9 cellular contexts compared by ENCODE assay signal in the genomic region with DNA sequence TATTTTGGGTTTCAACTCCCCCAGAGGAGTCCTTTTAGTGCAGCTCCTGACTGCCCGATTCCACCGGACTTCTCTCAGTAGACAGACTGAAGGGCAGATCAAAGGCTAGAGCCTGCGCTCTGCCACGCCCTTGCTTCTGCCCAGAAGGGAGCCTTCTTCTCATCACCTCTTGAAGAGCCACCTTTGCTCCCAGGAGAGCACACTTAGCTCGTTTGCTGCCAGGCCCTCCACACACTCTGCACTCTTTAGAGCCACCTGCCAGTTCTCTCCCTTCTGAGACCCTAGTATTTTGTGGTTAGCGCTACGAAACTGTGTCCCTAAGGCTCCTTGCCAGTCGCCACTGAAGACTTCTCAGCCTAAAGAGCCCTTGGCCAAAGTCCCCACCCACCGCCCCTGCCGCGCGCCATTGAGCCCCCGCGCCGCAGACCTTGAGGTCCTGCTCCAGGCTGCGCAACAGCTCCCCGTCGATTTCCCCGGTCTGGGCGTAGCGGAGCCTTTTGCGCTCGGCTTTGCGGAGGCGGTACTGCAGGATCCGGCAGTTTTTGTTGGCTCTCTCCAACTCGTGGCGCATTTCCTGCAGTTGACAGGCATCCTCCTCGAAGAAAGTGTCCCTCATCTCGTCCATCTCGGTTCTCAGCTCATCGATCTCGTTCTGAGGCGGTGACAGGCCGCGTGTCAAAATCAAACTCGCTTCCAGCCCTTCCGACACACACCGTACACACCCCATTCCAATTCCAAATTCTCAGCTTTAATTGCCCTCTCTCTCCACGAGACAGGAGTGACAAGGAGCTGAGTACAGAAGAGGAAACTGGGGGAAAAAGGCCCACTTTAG. TPM values are rescaled to one million over a fixed set of nuclear protein-coding genes. Genes with fewer than 3 reads are reported as not detected.
DNase-seq lines count a peak whose midpoint lies in the region; ATAC-seq, FAIRE-seq and TF ChIP-seq lines count a peak whose summit lies in the region.
"Had no signal": no experiment of that assay in that cellular context is flagged by ENCODE, and none has a peak within 500 bp of the region (broad histone marks: within the 10 kb centered on the region; RNA-seq: fewer than 3 reads in every experiment).

No MANE protein-coding gene starts in this region.

- H3K9ac ChIP-seq in NT2/D1 (ENCODE audit: insufficient read length, low read depth): peak overlapping the region; percentile 64

- TF ChIP-seq EP300 in sigmoid colon (IDR thresholded peaks at IDR 0.05): no peak

- DNase-seq in CD8-positive, alpha-beta T cell: peak in 3 of 7 experiments; percentile 25 to 49 (median 30)
- DNase-seq in NT2/D1 (ENCODE audit: low read depth, low spot score): peak; percentile 38
- DNase-seq in anterior cingulate cortex (lab: John Stamatoyannopoulos, UW): peak in 56 of 58 donors; percentile 7 to 78 (median 51)
- no peak for DNase-seq in iPS DF 6.9 (ENCODE audit: low read depth, low spot score)
- DNase-seq in sigmoid colon: no peak
- DNase-seq in HuH-7 (ENCODE audit: low spot score): no peak
- no peak for DNase-seq in GM12891 (ENCODE audit: insufficient read length, low spot score)
- no peak for DNase-seq in SIG-M5 (lab: John Stamatoyannopoulos, UW)

- no CpG with 5 or more reads among the region's 40 CpGs for WGBS in iPS DF 6.9 (ENCODE audit: insufficient coverage, insufficient read length)
- 5 to 8% methylated on average over 40 of the region's 40 CpGs for WGBS in sigmoid colon, 2 donors

- intact Hi-C loops in CD8-positive, alpha-beta T cell (cut with DNase I, micrococcal nuclease): loop anchor here (5.0 to 10.0 kb wide), 4 partner anchors 172 to 1172 kb away; a partner anchor contains a TSS
- intact Hi-C loops in sigmoid colon (cut with DNase I): no loop called here

- peak; percentile 30 for ATAC-seq in CD8-positive, alpha-beta T cell

- CTCF ChIA-PET in CD8-positive, alpha-beta T cell (lab: Charles Lee): interaction anchor here (0.6 to 2.5 kb wide), 2 partner anchors 210 to 1077 kb away, joined by 3 to 8 read pairs; no protein-coding TSS in a partner anchor

- H3K36me3 Mint-ChIP-seq in CD8-positive, alpha-beta T cell: no peaks in the 10 kb centered on the region

- no peak for TF ChIP-seq POLR2A in sigmoid colon (IDR thresholded peaks at IDR 0.05)
- no peak for TF ChIP-seq POLR2A in GM12891 (IDR thresholded peaks at IDR 0.05; ENCODE audit: low read depth, low read length)

- peaks cover 15% of the 10 kb centered on the region for H3K27me3 ChIP-seq in CD8-positive, alpha-beta T cell (ENCODE audit: insufficient read depth, low read length)
- H3K27me3 ChIP-seq in NT2/D1 (ENCODE audit: insufficient read depth, insufficient read length): peaks cover 22% of the 10 kb centered on the region
- 0 out of 2 replicates have a peak, but pooled peaks cover 1% of the 10 kb centered on the region for H3K27me3 ChIP-seq in iPS DF 6.9 (ENCODE audit: control insufficient read depth, insufficient read depth, low read length)
- H3K27me3 ChIP-seq in sigmoid colon: peaks cover 2 to 37% (median 23%) of the 10 kb centered on the region in 3 donors

- peaks cover 24% of the 10 kb centered on the region for H3K27me3 Mint-ChIP-seq in CD8-positive, alpha-beta T cell (ENCODE audit: low read depth)

- H3K4me3 Mint-ChIP-seq in CD8-positive, alpha-beta T cell: peak overlapping the region; percentile 86

- H3K36me3 ChIP-seq in CD8-positive, alpha-beta T cell (ENCODE audit: insufficient read depth, low read length): no peaks in the 10 kb centered on the region
- H3K36me3 ChIP-seq in NT2/D1 (ENCODE audit: insufficient read depth, insufficient read length, low read length) (peaks cover 19% of the 10 kb centered on the region), iPS DF 6.9 (ENCODE audit: control insufficient read depth, insufficient read depth, low read length) (peaks cover 2% of the 10 kb centered on the region; the same call in 1 of the 2 replicates), sigmoid colon (peaks cover 0 to 7% (median 0%) of the 10 kb centered on the region in 4 donors)
- H3K36me3 ChIP-seq: neutrophil had no signal

- peak overlapping the region; percentile 65 for H3K4me3 ChIP-seq in CD8-positive, alpha-beta T cell (ENCODE audit: low read depth, low read length)
- H3K4me3 ChIP-seq in NT2/D1 (ENCODE audit: insufficient read length, low read depth) (peak overlapping the region; percentile 58), iPS DF 6.9 (ENCODE audit: low read length) (peak overlapping the region; percentile 33; the same call in 1 of the 2 replicates), sigmoid colon (peak overlapping the region; percentile 68 to 75 (median 72))

- peaks cover 30% of the 10 kb centered on the region for H3K4me1 ChIP-seq in CD8-positive, alpha-beta T cell (ENCODE audit: insufficient read depth, low read length)
- H3K4me1 ChIP-seq in NT2/D1 (ENCODE audit: insufficient read depth, insufficient read length) (no peaks in the 10 kb centered on the region), iPS DF 6.9 (ENCODE audit: control insufficient read depth, insufficient read depth, low read length) (peaks cover 3% of the 10 kb centered on the region; the same call in 1 of the 2 replicates), sigmoid colon (peaks cover 0 to 36% (median 29%) of the 10 kb centered on the region in 4 donors)

- POLR2A ChIA-PET in CD8-positive, alpha-beta T cell (lab: Charles Lee): interaction anchor here (1.0 kb wide), 1 partner anchor 25 kb away, joined by 3 read pairs; no protein-coding TSS in a partner anchor

- no peak for FAIRE-seq in GM12891 (lab: Jason Lieb, UNC)

- H3K9me3 Mint-ChIP-seq in CD8-positive, alpha-beta T cell: no peaks in the 10 kb centered on the region

- H3K27ac ChIP-seq in CD8-positive, alpha-beta T cell (ENCODE audit: low read depth, low read length): no peak overlapping the region
- no peak overlapping the region for H3K27ac ChIP-seq in iPS DF 6.9 (ENCODE audit: low read length)
- no peak overlapping the region for H3K27ac ChIP-seq in sigmoid colon
- H3K27ac ChIP-seq: neutrophil had no signal

- no peak for TF ChIP-seq CTCF in CD8-positive, alpha-beta T cell (IDR thresholded peaks at IDR 0.05)
- TF ChIP-seq CTCF in sigmoid colon (IDR thresholded peaks at IDR 0.05): no peak

- no peak overlapping the region for H3K27ac Mint-ChIP-seq in CD8-positive, alpha-beta T cell

- peaks cover 30% of the 10 kb centered on the region for H3K4me1 Mint-ChIP-seq in CD8-positive, alpha-beta T cell (ENCODE audit: low read depth)

- no peaks in the 10 kb centered on the region for H3K9me3 ChIP-seq in CD8-positive, alpha-beta T cell (ENCODE audit: low read length)
- H3K9me3 ChIP-seq in NT2/D1 (ENCODE audit: insufficient read depth, low read length): no peaks in the 10 kb centered on the region
- H3K9me3 ChIP-seq in iPS DF 6.9 (ENCODE audit: control insufficient read depth, insufficient read depth, low read length): no peaks in the 10 kb centered on the region
- H3K9me3 ChIP-seq in sigmoid colon: no peaks in the 10 kb centered on the region
- H3K9me3 ChIP-seq: neutrophil had no signal

TF ChIP-seq in GM12891, 5 proteins besides CTCF, POLR2A, EP300 and RAD21:
- TF ChIP-seq POLR2AphosphoS5 (IDR thresholded peaks at IDR 0.05; ENCODE audit: low read depth, low read length) (no peak), PAX5 (IDR thresholded peaks at IDR 0.05; ENCODE audit: insufficient read depth, low read length, severe bottlenecking) (no peak), POU2F2 (IDR thresholded peaks at IDR 0.05; ENCODE audit: low read depth, low read length) (no peak), SPI1 (IDR thresholded peaks at IDR 0.05; ENCODE audit: low read depth, low read length) (no peak), TAF1 (IDR thresholded peaks at IDR 0.05; ENCODE audit: low read depth, low read length) (no peak)

RNA-seq across cellular contexts. Expression of a gene that starts 55.4 kb away (rescaled TPM):
- under 1 TPM; 0.25 to 0.46 TPM for total RNA-seq in CD8-positive, alpha-beta T cell
- total RNA-seq in sigmoid colon: 100 to 1,000 TPM in 1 of 4 donors, 10 to 100 TPM in 3; 27.3 to 103 (median 58.5) TPM
- 1 to 10 TPM in 2 of 3 donors, under 1 TPM in 1; 0.46 to 2.4 (median 1.9) TPM for polyA plus RNA-seq in sigmoid colon
- 0.76 TPM for polyA plus RNA-seq in GM12891 (2012; ENCODE audit: low read depth, missing spikeins)

Comparison
In these comparisons a context has a peak if more than half of its experiments do, and no peak if none do; other contexts are left out.
1. DNase-seq: peak in NT2/D1 (single experiment) and anterior cingulate cortex (56 of 58); none in iPS DF 6.9 (single experiment), sigmoid colon (single experiment), HuH-7 (single experiment), GM12891 (single experiment) and SIG-M5 (single experiment).
2. RNA of a gene that starts 55.4 kb away (total RNA-seq): 27.3 to 103 TPM in sigmoid colon; 0.25 to 0.46 TPM in CD8-positive, alpha-beta T cell; every median in the first group is over 10 times any median in the second.
3. Peak in every context shown above with its lines, with median percentiles within 50 percentile points of each other: H3K4me3 ChIP-seq.